4 cellular contexts compared by ENCODE assay signal in genomic region chr19:56201973-56202372, GRCh38. TPM values are rescaled to one million over a fixed set of nuclear protein-coding genes. Genes with fewer than 3 reads are reported as not detected.
"Had no signal": no experiment of that assay in that cellular context is flagged by ENCODE, and none has a peak within 500 bp of the region (broad histone marks: within the 10 kb centered on the region; RNA-seq: fewer than 3 reads in every experiment).

Gene ZSCAN5C, plus strand, starts transcription at chr19:56202273. Its CDS starts 3,641 bp downstream, at chr19:56205914.

- DNase-seq: GDM1, GF-D8 had no signal

- ATAC-seq: GM12878 had no signal

RNA-seq across cellular contexts. Expression of gene ZSCAN5C, which starts in this region (rescaled TPM):
- total RNA-seq: G401, GM12878 had no signal
